In genomic region chr5:73636408-73636807, GRCh38 we compare ENCODE assay signal across 24 cellular contexts. TPM values are rescaled to one million over a fixed set of nuclear protein-coding genes. Genes with fewer than 3 reads are reported as not detected.
"Had no signal": no experiment of that assay in that cellular context is flagged by ENCODE, and none has a peak within 500 bp of the region (broad histone marks: within the 10 kb centered on the region; RNA-seq: fewer than 3 reads in every experiment).

No MANE protein-coding gene starts in this region.

- H3K4me1 ChIP-seq: gastroesophageal sphincter, left lung, prostate gland, right atrium auricular region had no signal

- H3K79me2 ChIP-seq: hepatocyte had no signal

- H3K4me3 Mint-ChIP-seq: naive thymus-derived CD8-positive, alpha-beta T cell; nephron progenitor cell; stimulated activated naive CD8-positive, alpha-beta T cell treated with anti-CD3 and anti-CD28 coated beads, Interleukin-15, amount 100 ng/mL, for 72 hours had no signal

- ATAC-seq: foreskin keratinocyte; gastroesophageal sphincter; heart left ventricle; left cardiac atrium; left lung; naive thymus-derived CD8-positive, alpha-beta T cell; sciatic nerve; stimulated activated naive CD8-positive, alpha-beta T cell treated with anti-CD3 and anti-CD28 coated beads, Interleukin-15, amount 100 ng/mL, for 72 hours had no signal

- DNase-seq: dorsolateral prefrontal cortex; effector CD4-positive, alpha-beta T cell; foreskin keratinocyte; heart left ventricle; left cardiac atrium; left lung; naive thymus-derived CD8-positive, alpha-beta T cell; nephron progenitor cell; nucleus accumbens; stimulated activated CD4-positive, alpha-beta T cell treated with anti-CD3 and anti-CD28 coated beads, Interleukin-12 subunit alpha, Interleukin-12 subunit beta, amount 100 ng/mL, for 4 hours; stimulated activated CD4-positive, alpha-beta T cell treated with anti-CD3 and anti-CD28 coated beads, Interleukin-1b, Interleukin-23, amount 100 ng/mL, for 48 hours; stimulated activated CD4-positive, alpha-beta T cell treated with anti-CD3 and anti-CD28 coated beads, Interleukin-4, amount 100 ng/mL, for 1 hour; stimulated activated CD8-positive, alpha-beta memory T cell treated with anti-CD3 and anti-CD28 coated beads, Interleukin-4, amount 100 ng/mL, for 48 hours; stimulated activated naive CD4-positive, alpha-beta T cell; stimulated activated naive CD8-positive, alpha-beta T cell treated with anti-CD3 and anti-CD28 coated beads, Interleukin-15, amount 100 ng/mL, for 72 hours; upper lobe of left lung had no signal

- H3K27ac ChIP-seq: dorsolateral prefrontal cortex, esophagus muscularis mucosa, gastroesophageal sphincter, heart left ventricle, hepatocyte, left lung, prostate gland, right atrium auricular region, suprapubic skin, upper lobe of left lung had no signal

- H3K4me3 ChIP-seq: dorsolateral prefrontal cortex, esophagus muscularis mucosa, gastroesophageal sphincter, heart left ventricle, hepatocyte, left lung, prostate gland, right atrium auricular region, smooth muscle cell, suprapubic skin, upper lobe of left lung had no signal

- H3K27ac Mint-ChIP-seq: naive thymus-derived CD8-positive, alpha-beta T cell; nephron progenitor cell; stimulated activated naive CD8-positive, alpha-beta T cell treated with anti-CD3 and anti-CD28 coated beads, Interleukin-15, amount 100 ng/mL, for 72 hours had no signal

- H3K9me3 Mint-ChIP-seq: naive thymus-derived CD8-positive, alpha-beta T cell; nephron progenitor cell; stimulated activated naive CD8-positive, alpha-beta T cell treated with anti-CD3 and anti-CD28 coated beads, Interleukin-15, amount 100 ng/mL, for 72 hours had no signal

- H2AFZ ChIP-seq: hepatocyte had no signal

- H3K4me2 ChIP-seq: hepatocyte, smooth muscle cell had no signal

- H3K9me3 ChIP-seq: esophagus muscularis mucosa, gastroesophageal sphincter, heart left ventricle, left lung, prostate gland, right atrium auricular region, suprapubic skin, upper lobe of left lung had no signal

- H3K27me3 ChIP-seq: dorsolateral prefrontal cortex, esophagus muscularis mucosa, foreskin keratinocyte, gastroesophageal sphincter, heart left ventricle, left lung, right atrium auricular region, suprapubic skin, upper lobe of left lung had no signal

- H3K4me1 Mint-ChIP-seq: naive thymus-derived CD8-positive, alpha-beta T cell; nephron progenitor cell; stimulated activated naive CD8-positive, alpha-beta T cell treated with anti-CD3 and anti-CD28 coated beads, Interleukin-15, amount 100 ng/mL, for 72 hours had no signal

- H3K36me3 Mint-ChIP-seq: naive thymus-derived CD8-positive, alpha-beta T cell had no signal

- H3K36me3 ChIP-seq: esophagus muscularis mucosa, gastroesophageal sphincter, heart left ventricle, left lung, prostate gland, right atrium auricular region, suprapubic skin, upper lobe of left lung had no signal

RNA-seq across cellular contexts. Expression of gene ARHGEF28, which starts 10.4 kb away (rescaled TPM):
- polyA plus RNA-seq: naive thymus-derived CD8-positive, alpha-beta T cell had no signal
